In the genomic region with DNA sequence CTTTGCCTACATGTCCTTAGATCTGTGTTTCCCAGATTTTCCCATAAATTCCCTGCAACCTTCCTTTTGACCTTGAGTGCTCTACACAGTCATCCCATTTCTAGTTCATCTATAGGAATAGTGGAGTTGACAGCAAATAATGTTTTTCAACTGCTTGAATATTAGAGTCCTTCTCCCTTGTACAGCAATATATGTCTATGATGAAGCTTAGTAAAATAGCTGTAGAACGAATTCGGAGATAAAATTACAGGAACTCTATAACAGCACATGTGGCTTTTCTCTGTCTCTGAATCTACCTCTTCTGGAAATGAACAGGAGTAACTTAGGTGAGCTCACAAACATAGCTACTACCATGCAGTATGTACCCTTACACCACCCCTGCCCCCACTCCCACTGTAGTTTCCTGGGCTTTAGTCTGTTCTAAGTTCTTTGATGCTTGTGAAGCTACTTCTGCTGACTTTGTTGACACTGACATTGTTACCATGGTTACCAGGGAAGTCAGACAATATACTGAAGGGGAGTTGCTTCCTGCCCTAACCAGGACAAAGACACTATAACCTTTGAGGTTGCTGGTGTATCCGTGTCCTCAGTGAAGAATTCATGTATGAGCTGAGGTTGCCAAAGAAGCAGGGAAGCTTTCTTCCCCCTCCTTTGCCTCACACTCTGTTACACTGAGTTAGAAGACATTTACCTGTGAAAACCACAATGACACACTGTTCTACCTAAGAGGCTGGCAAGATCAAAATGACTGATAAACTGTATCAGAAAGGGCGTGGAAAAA, we compare ENCODE assay signal across 8 cellular contexts. TPM values are rescaled to one million over a fixed set of nuclear protein-coding genes. Genes with fewer than 3 reads are reported as not detected.
A peak's percentile ranks its signal among the peaks of the same experiment; 100 is the strongest.
DNase-seq lines count a peak whose midpoint lies in the region; ATAC-seq and TF ChIP-seq lines count a peak whose summit lies in the region.

No MANE protein-coding gene starts in this region.

- H3K27ac ChIP-seq in right lobe of liver = no peak overlapping the region
- no peak overlapping the region for H3K27ac ChIP-seq in aorta (ENCODE audit: low read depth in 1 of 2, low read length in 2 of 2)

- H3K9me3 ChIP-seq in right lobe of liver (no peaks in the 10 kb centered on the region), aorta (ENCODE audit: control insufficient read depth, low read length) (peaks cover 6% of the 10 kb centered on the region)

- 43% methylated on average over 4 of the region's 4 CpGs for WGBS in right lobe of liver (ENCODE audit: insufficient coverage, low coverage, low lambda C conversion rate, missing lambda C conversion rate)
- WGBS in aorta, 2 donors = 70 to 76% methylated on average over 4 of the region's 4 CpGs

- DNase-seq in DMS53 (lab: John Stamatoyannopoulos, UW) (peak; percentile 98), NCI-H774 (lab: John Stamatoyannopoulos, UW) (peak; percentile 51), right lobe of liver (no peak), DMS153 treated with DMSO at 0.1 percent for 48 hours (lab: John Stamatoyannopoulos, UW; ENCODE audit: unreplicated experiment) (no peak), aorta (no peak), C1 segment of cervical spinal cord (lab: John Stamatoyannopoulos, UW) (no peak)
- DNase-seq in activated effector memory CD4-positive, alpha-beta T cell treated with anti-CD3 and anti-CD28 coated beads, Interleukin-2, amount 50 U/mL, for 16 hours = peak; percentile 87

- H3K4me3 ChIP-seq in right lobe of liver (no peak overlapping the region), aorta (ENCODE audit: low read length in 2 of 2) (no peak overlapping the region)

- H3K36me3 ChIP-seq in right lobe of liver = no peaks in the 10 kb centered on the region
- no peaks in the 10 kb centered on the region for H3K36me3 ChIP-seq in aorta (ENCODE audit: control insufficient read depth in 1 of 2, insufficient read depth in 2 of 2, low read length in 1 of 2)

- intact Hi-C loops in right lobe of liver (cut with DNase I) (no loop called here), aorta (cut with DNase I) (no loop called here)

- H3K4me1 ChIP-seq in right lobe of liver = peaks cover 0 to 12% (median 4%) of the 10 kb centered on the region in 4 donors
- no peaks in the 10 kb centered on the region for H3K4me1 ChIP-seq in aorta (ENCODE audit: control insufficient read depth in 1 of 2, insufficient read depth in 2 of 2, low read length in 2 of 2)

- no peak for TF ChIP-seq CTCF in right lobe of liver (IDR thresholded peaks at IDR 0.05)

- ATAC-seq in right lobe of liver (peak; percentile 22 to 59 (median 52)), GM18858 (IDR thresholded peaks at IDR 0.05; ENCODE audit: unreplicated experiment) (no peak), aorta (ENCODE audit: low FRiP score) (no peak)

- no peaks in the 10 kb centered on the region for H3K27me3 ChIP-seq in right lobe of liver
- H3K27me3 ChIP-seq in aorta (ENCODE audit: control insufficient read depth in 1 of 2, insufficient read depth in 2 of 2, low read length in 1 of 2) = no peaks in the 10 kb centered on the region

- TF ChIP-seq POLR2A in right lobe of liver (IDR thresholded peaks at IDR 0.05) = no peak

RNA-seq across cellular contexts. Expression of a gene that starts 35.8 kb away (rescaled TPM):
- total RNA-seq in right lobe of liver (1 to 10 TPM in 3 of 6 experiments, under 1 TPM in 2, not detected in 1; 0.69 to 1.9 (median 1.4) TPM), aorta (1 to 10 TPM; 2.9 to 5.2 TPM)
- 1 to 10 TPM; 2.3 to 9.5 TPM for polyA plus RNA-seq in aorta

Comparison
In these comparisons a context has a peak if more than half of its experiments do, and no peak if none do; other contexts are left out.
1. DNase-seq: peak in DMS53 (single experiment), NCI-H774 (single experiment) and activated effector memory CD4-positive, alpha-beta T cell treated with anti-CD3 and anti-CD28 coated beads, Interleukin-2, amount 50 U/mL, for 16 hours (single experiment); none in right lobe of liver (0 of 3), DMS153 treated with DMSO at 0.1 percent for 48 hours (single experiment), aorta (0 of 2) and C1 segment of cervical spinal cord (0 of 14).
2. ATAC-seq: peak in right lobe of liver (4 of 4); none in GM18858 (single experiment) and aorta (single experiment).